ENCODE assay signal across 1 cellular context in genomic region chr4:13543648-13544555, GRCh38.
TF ChIP-seq lines count a peak whose summit lies in the region.

Gene NKX3-2 (minus strand): TSS chr4:13544508. CDS start chr4:13544414, 94 bp downstream.

TF ChIP-seq in SK-N-SH treated with all-trans-retinoic acid at 6 μM for 48 hours, 23 proteins besides CTCF, POLR2A, EP300 and RAD21 (continued from another document):
- no peak for TF ChIP-seq CREB5 (CRISPR knock-in tag; IDR thresholded peaks at IDR 0.05; ENCODE audit: low read depth)
- no peak for TF ChIP-seq POU6F1 (CRISPR knock-in tag; IDR thresholded peaks at IDR 0.05; ENCODE audit: borderline replicate concordance, low read depth)
- TF ChIP-seq ARNTL (CRISPR knock-in tag; IDR thresholded peaks at IDR 0.05; ENCODE audit: borderline replicate concordance, low read depth), result no peak
